Comparison of ENCODE assay signal across 13 cellular contexts in the genomic region with DNA sequence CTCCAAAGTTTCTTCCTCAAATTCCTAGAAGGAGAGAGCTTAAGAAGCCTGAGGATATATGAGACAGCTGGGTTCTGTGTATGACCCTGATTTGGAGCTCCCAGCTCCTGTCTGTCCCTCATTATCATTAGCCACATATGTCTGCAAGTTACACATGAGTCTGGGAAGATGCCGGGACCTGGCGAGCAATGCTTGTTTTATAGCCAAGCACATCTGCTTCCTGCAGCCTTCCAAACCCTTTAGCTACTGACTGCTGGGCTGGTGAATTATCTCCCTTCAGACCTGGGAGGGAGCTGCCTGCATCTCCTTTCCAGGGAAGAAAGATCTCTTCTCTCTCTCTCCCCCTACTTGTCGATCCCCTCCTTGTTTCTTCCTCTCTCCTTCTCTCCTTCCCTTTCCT.
A peak's percentile ranks its signal among the peaks of the same experiment; 100 is the strongest.
DNase-seq lines count a peak whose midpoint lies in the region; ATAC-seq and TF ChIP-seq lines count a peak whose summit lies in the region.
"Had no signal": no experiment of that assay in that cellular context is flagged by ENCODE, and none has a peak within 500 bp of the region (broad histone marks: within the 10 kb centered on the region; RNA-seq: fewer than 3 reads in every experiment).

No MANE protein-coding gene starts in this region.

- ATAC-seq in GM19463 (IDR thresholded peaks at IDR 0.05; ENCODE audit: unreplicated experiment), result no peak
- ATAC-seq in HG03095 (IDR thresholded peaks at IDR 0.05; ENCODE audit: unreplicated experiment), result no peak

- no peak overlapping the region for H3K4me3 ChIP-seq in fibroblast of mammary gland (ENCODE audit: control insufficient read depth, low read depth, low read length)
- H3K4me3 ChIP-seq: SJSA1, skin epidermis, tibial nerve had no signal

- peak; percentile 7 for DNase-seq in GDM1 (lab: John Stamatoyannopoulos, UW)
- DNase-seq in NCI-H69 (lab: John Stamatoyannopoulos, UW), result peak; percentile 72
- DNase-seq in fibroblast of mammary gland (ENCODE audit: low read depth), result peak; percentile 81
- DNase-seq in occipital lobe (lab: John Stamatoyannopoulos, UW), result peak; percentile 3
- DNase-seq in hepatic stellate cell (ENCODE audit: low spot score), result no peak
- no peak for DNase-seq in NCI-H1105 (lab: John Stamatoyannopoulos, UW)
- DNase-seq: activated B cell treated with CpG ODN at 0.5 μM for 24 hours, NCI-H774 had no signal

- no peak for TF ChIP-seq CTCF in fibroblast of mammary gland (conservative IDR thresholded peaks at IDR 0.05; ENCODE audit: control insufficient read depth, insufficient read depth, low read depth, low read length)

Comparison
In these comparisons a context has a peak if more than half of its experiments do, and no peak if none do; other contexts are left out.
1. DNase-seq: peak in GDM1 (single experiment), NCI-H69 (single experiment), fibroblast of mammary gland (single experiment) and occipital lobe (single experiment); none in hepatic stellate cell (single experiment) and NCI-H1105 (single experiment).